In the genomic region with DNA sequence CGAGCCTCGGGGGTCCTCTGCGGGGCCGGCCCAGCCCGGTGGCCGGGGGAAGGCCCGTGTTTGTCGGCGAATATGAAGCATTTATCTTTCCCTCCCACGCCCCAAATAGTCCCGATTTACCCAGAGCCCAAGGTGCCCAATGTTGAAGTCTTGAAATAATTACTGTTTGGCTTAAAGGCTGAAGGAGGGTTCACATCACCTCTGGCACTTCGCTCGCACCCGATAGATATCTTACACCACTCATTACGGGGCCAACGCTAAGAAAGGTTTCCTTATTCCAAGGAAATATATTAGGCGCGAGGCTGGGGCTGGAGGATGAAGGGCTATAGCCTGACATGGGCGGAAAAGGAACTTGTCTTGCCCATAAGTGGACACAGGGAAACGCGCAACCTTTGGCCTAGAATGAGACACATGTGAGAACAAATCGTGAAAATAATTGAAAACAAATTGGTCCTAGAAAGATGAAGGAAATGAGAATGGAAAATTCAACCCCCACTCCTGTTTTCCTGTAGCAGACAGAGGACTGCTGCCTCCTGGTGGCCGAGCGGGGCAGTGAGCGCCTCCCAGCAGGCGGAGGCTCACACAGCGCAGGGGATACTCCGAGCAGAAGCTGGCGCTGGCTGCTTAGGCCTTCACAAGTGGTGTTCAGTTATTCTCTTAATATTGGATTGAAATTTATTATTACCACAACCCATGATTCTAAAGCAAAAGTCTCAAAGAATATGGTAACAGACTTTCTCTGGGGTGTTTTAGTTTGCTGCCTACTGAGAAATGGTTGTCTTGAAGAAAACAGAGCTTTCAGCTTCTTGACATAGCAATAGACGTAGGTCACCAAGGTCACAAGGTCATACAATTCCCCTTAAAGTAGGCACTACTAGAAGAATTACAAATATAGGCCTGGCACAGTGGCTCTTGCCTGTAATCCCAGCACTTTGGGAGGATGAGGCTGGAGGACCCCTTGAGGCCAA, we compare ENCODE assay signal across 8 cellular contexts. TPM values are rescaled to one million over a fixed set of nuclear protein-coding genes. Genes with fewer than 3 reads are reported as not detected.
DNase-seq lines count a peak whose midpoint lies in the region; ATAC-seq and TF ChIP-seq lines count a peak whose summit lies in the region.

No MANE protein-coding gene starts in this region.

- DNase-seq in GM12864 (ENCODE audit: low read depth) (peak; percentile 18), NCI-H69 (lab: John Stamatoyannopoulos, UW) (peak; percentile 76), lung (ENCODE audit: low spot score) (peak; percentile 79)
- DNase-seq in activated CD8-positive, alpha-beta memory T cell treated with anti-CD3 and anti-CD28 coated beads for 24 hours, result peak; percentile 93
- peak; percentile 64 for DNase-seq in effector CD8-positive, alpha-beta T cell (lab: John Stamatoyannopoulos, UW)
- peak; percentile 81 to 82 for DNase-seq in stimulated activated CD4-positive, alpha-beta T cell treated with anti-CD3 and anti-CD28 coated beads, Interleukin-4, amount 100 ng/mL, for 48 hours (ENCODE audit: low read depth in 2 of 2)

- TF ChIP-seq CTCF in GM12864 (IDR thresholded peaks at IDR 0.05; ENCODE audit: low read depth, low read length, missing control alignments) (peak; percentile 98), lung (IDR thresholded peaks at IDR 0.05; ENCODE audit: control extremely low read depth, extremely low read depth) (peak; percentile 97)

- no peaks in the 10 kb centered on the region for H3K9me3 ChIP-seq in lung (ENCODE audit: control insufficient read depth in 2 of 2, insufficient read depth in 1 of 2, low read length in 1 of 2)

- no peaks in the 10 kb centered on the region for H3K36me3 ChIP-seq in lung (ENCODE audit: control insufficient read depth in 2 of 2, insufficient read depth in 2 of 2, low read length in 2 of 2)

- peak overlapping the region; percentile 46 to 48 for H3K27ac ChIP-seq in lung (ENCODE audit: low read depth in 1 of 2, low read length in 1 of 2)

- H3K4me1 ChIP-seq in lung (ENCODE audit: control insufficient read depth in 2 of 2, insufficient read depth in 2 of 2, low read length in 2 of 2), result no peaks in the 10 kb centered on the region

- H3K4me3 ChIP-seq in GM12864 (ENCODE audit: low read depth, low read length) (peak overlapping the region; percentile 17), lung (peak overlapping the region; percentile 57)

- WGBS in lung, 2 donors, result 1 to 4% methylated on average over 30 of the region's 30 CpGs

- H3K27me3 ChIP-seq in lung (ENCODE audit: control insufficient read depth, insufficient read depth), result no peaks in the 10 kb centered on the region

- peak; percentile 52 for ATAC-seq in HG03196 (IDR thresholded peaks at IDR 0.05; ENCODE audit: unreplicated experiment)
- ATAC-seq in lung (ENCODE audit: insufficient read depth, low FRiP score), result peak; percentile 92
- no peak for ATAC-seq in GM19324 (IDR thresholded peaks at IDR 0.05; ENCODE audit: low FRiP score, unreplicated experiment)

RNA-seq across cellular contexts. Expression of a gene that starts 7.9 kb away (rescaled TPM):
- 100 to 1,000 TPM in 1 of 2 donors, 10 to 100 TPM in 1; 67.3 to 473 TPM for total RNA-seq in lung
- 100 to 1,000 TPM; 140 to 223 TPM for polyA plus RNA-seq in lung

RNA-seq across cellular contexts. Expression of a gene that starts 11.0 kb away (rescaled TPM):
- total RNA-seq in lung, result 10 to 100 TPM; 19.9 to 33.2 TPM
- polyA plus RNA-seq in lung, result 10 to 100 TPM in 1 of 2 donors, 1 to 10 TPM in 1; 6.5 to 81.5 TPM

RNA-seq across cellular contexts. Expression of a gene that starts 39.6 kb away (rescaled TPM):
- under 1 TPM in 1 of 2 donors, not detected in 1; 0.55 TPM for total RNA-seq in lung
- under 1 TPM in 1 of 2 donors, not detected in 1; 0.05 TPM for polyA plus RNA-seq in lung

RNA-seq across cellular contexts. Expression of a gene that starts 50.1 kb away (rescaled TPM):
- 10 to 100 TPM; 14.5 to 30.5 TPM for total RNA-seq in lung
- polyA plus RNA-seq in lung, result 10 to 100 TPM in 1 of 2 donors, 1 to 10 TPM in 1; 5.5 to 10.7 TPM

RNA-seq across cellular contexts. Expression of a gene that starts 55.6 kb away (rescaled TPM):
- total RNA-seq in lung, result 10 to 100 TPM; 44.1 to 53.0 TPM
- 10 to 100 TPM; 23.9 to 38.7 TPM for polyA plus RNA-seq in lung

Comparison
In these comparisons a context has a peak if more than half of its experiments do, and no peak if none do; other contexts are left out.
1. DNase-seq: peak in every context shown above with its lines; median percentile 93 in activated CD8-positive, alpha-beta memory T cell treated with anti-CD3 and anti-CD28 coated beads for 24 hours; 82 in stimulated activated CD4-positive, alpha-beta T cell treated with anti-CD3 and anti-CD28 coated beads, Interleukin-4, amount 100 ng/mL, for 48 hours; 79 in lung; 76 in NCI-H69; 64 in effector CD8-positive, alpha-beta T cell; 18 in GM12864.